In genomic region chr5:43065384-43066230, GRCh38 we compare ENCODE assay signal across 8 cellular contexts. TPM values are rescaled to one million over a fixed set of nuclear protein-coding genes. Genes with fewer than 3 reads are reported as not detected.
DNase-seq lines count a peak whose midpoint lies in the region; ATAC-seq and TF ChIP-seq lines count a peak whose summit lies in the region.

No MANE protein-coding gene starts in this region.

- no peaks in the 10 kb centered on the region for H3K27me3 ChIP-seq in GM06990 (replicated peaks; ENCODE audit: control insufficient read depth, insufficient read depth, low read length)

- no peak for TF ChIP-seq CTCF in GM06990 (IDR thresholded peaks at IDR 0.05; ENCODE audit: insufficient read depth, low read length, poor library complexity, severe bottlenecking)
- TF ChIP-seq CTCF in fibroblast of mammary gland (conservative IDR thresholded peaks at IDR 0.05; ENCODE audit: control insufficient read depth, insufficient read depth, low read depth, low read length), result no peak
- no peak for TF ChIP-seq CTCF in nephron (IDR thresholded peaks at IDR 0.05; ENCODE audit: unreplicated experiment in 3 of 3)

- peaks cover 4% of the 10 kb centered on the region for H3K27me3 Mint-ChIP-seq in nephron (ENCODE audit: low read depth)

- H3K9me3 Mint-ChIP-seq in nephron, result no peaks in the 10 kb centered on the region

- H3K4me3 ChIP-seq in GM06990 (replicated peaks; ENCODE audit: low read depth, low read length) (peak overlapping the region; percentile 92), fibroblast of mammary gland (ENCODE audit: control insufficient read depth, low read depth, low read length) (peak overlapping the region; percentile 95)

- DNase-seq in GM06990 (ENCODE audit: extremely low read depth, insufficient read length) (peak; percentile 67), NCI-H748 treated with DMSO at 0.1 percent for 48 hours (lab: John Stamatoyannopoulos, UW) (peak; percentile 94), activated T-helper 1 cell treated with Interleukin-2 at 50 U/mL for 16 hours (ENCODE audit: low read depth) (peak; percentile 47), fibroblast of mammary gland (ENCODE audit: low read depth) (peak; percentile 66), D341Med (ENCODE audit: low spot score) (no peak)

- peaks cover 13% of the 10 kb centered on the region for H3K36me3 Mint-ChIP-seq in nephron (ENCODE audit: low read depth)

- peaks cover under 1% of the 10 kb centered on the region; the same call in 1 of the 2 replicates for H3K36me3 ChIP-seq in GM06990 (ENCODE audit: control insufficient read depth, insufficient read depth, low read length)

- peak overlapping the region; percentile 98 for H3K27ac ChIP-seq in temporal lobe (ENCODE audit: low read depth, low read length)

- peak overlapping the region; percentile 99 to 100 (median 100) for H3K27ac Mint-ChIP-seq in nephron

- peak overlapping the region; percentile 94 to 98 (median 95) for H3K4me3 Mint-ChIP-seq in nephron

- peak; percentile 21 for ATAC-seq in HG02852 (IDR thresholded peaks at IDR 0.05; ENCODE audit: unreplicated experiment)

- peaks cover 21% of the 10 kb centered on the region for H3K4me1 Mint-ChIP-seq in nephron

RNA-seq across cellular contexts. Expression of gene ANXA2R, which starts 25.5 kb away (rescaled TPM):
- total RNA-seq in temporal lobe, result 0.49 TPM

RNA-seq across cellular contexts. Expression of gene ZNF131, which starts 55.1 kb away (rescaled TPM):
- total RNA-seq in temporal lobe, result 53.1 TPM
